31 cellular contexts compared by ENCODE assay signal in genomic region chr3:196763179-196763578, GRCh38. TPM values are rescaled to one million over a fixed set of nuclear protein-coding genes. Genes with fewer than 3 reads are reported as not detected.
DNase-seq lines count a peak whose midpoint lies in the region; FAIRE-seq and TF ChIP-seq lines count a peak whose summit lies in the region.
"Had no signal": no experiment of that assay in that cellular context is flagged by ENCODE, and none has a peak within 500 bp of the region (broad histone marks: within the 10 kb centered on the region; RNA-seq: fewer than 3 reads in every experiment).

No MANE protein-coding gene starts in this region.

- peak overlapping the region in 1 of 4 donors; percentile 47 for H3K4me3 Mint-ChIP-seq in IgD-negative memory B cell
- H3K4me3 Mint-ChIP-seq: activated naive CD8-positive, alpha-beta T cell treated with anti-CD3 and anti-CD28 coated beads, Interleukin-2, amount 10 ng/mL, durations not matched to agents 7 days and 5 days; activated T-cell treated with anti-CD3 and anti-CD28 coated beads, Interleukin-2, amount 50 U/mL, for 24 hours; stimulated activated naive CD8-positive, alpha-beta T cell treated with anti-CD3 and anti-CD28 coated beads, Interleukin-15, amount 100 ng/mL, for 72 hours had no signal

- no peak for FAIRE-seq in H54 (lab: Jason Lieb, UNC)
- FAIRE-seq: astrocyte, D721Med, islet of Langerhans had no signal

- H3K27ac ChIP-seq in dorsolateral prefrontal cortex: peak overlapping the region in 50 of 59 donors; percentile 8 to 88 (median 72)
- H3K27ac ChIP-seq: C4-2B, cardiac muscle cell, colonic mucosa, parathyroid adenoma, Peyer's patch, tibial artery had no signal

- no peaks in the 10 kb centered on the region for H3K27me3 Mint-ChIP-seq in IgD-negative memory B cell
- H3K27me3 Mint-ChIP-seq: activated naive CD8-positive, alpha-beta T cell treated with anti-CD3 and anti-CD28 coated beads, Interleukin-2, amount 10 ng/mL, durations not matched to agents 7 days and 5 days; activated T-cell treated with anti-CD3 and anti-CD28 coated beads, Interleukin-2, amount 50 U/mL, for 24 hours; stimulated activated naive CD8-positive, alpha-beta T cell treated with anti-CD3 and anti-CD28 coated beads, Interleukin-15, amount 100 ng/mL, for 72 hours had no signal

- no peaks in the 10 kb centered on the region for H3K27me3 ChIP-seq in dorsolateral prefrontal cortex
- H3K27me3 ChIP-seq: cardiac muscle cell, colonic mucosa, Peyer's patch, tibial artery had no signal

- TF ChIP-seq POLR2A in lower leg skin (IDR thresholded peaks at IDR 0.05) (no peak), H54 (IDR thresholded peaks at IDR 0.05; ENCODE audit: low read depth, low read length) (no peak)

- WGBS in lower leg skin, 2 donors: 60 to 84% methylated on average over 7 of the region's 7 CpGs

- H3K9me3 Mint-ChIP-seq in IgD-negative memory B cell: peaks cover 0 to 2% (median 0%) of the 10 kb centered on the region in 3 donors

- peaks cover 9% of the 10 kb centered on the region for H3K36me3 Mint-ChIP-seq in IgD-negative memory B cell

- intact Hi-C loops in dorsolateral prefrontal cortex (cut with DNase I): no loop called here
- intact Hi-C loops in lower leg skin (cut with DNase I; ENCODE audit: low total_unique reads): no loop called here

- TF ChIP-seq CTCF in dorsolateral prefrontal cortex (IDR thresholded peaks at IDR 0.05 in 54 of 56, conservative IDR thresholded peaks at IDR 0.05 in 2 of 56; ENCODE audit: low read depth in 1 of 56, partially characterized antibody in 56 of 56) (peak in 12 of 56 donors; percentile 13 to 42 (median 32)), foreskin fibroblast (IDR thresholded peaks at IDR 0.05; ENCODE audit: low read depth, low read length) (no peak), lower leg skin (IDR thresholded peaks at IDR 0.05) (no peak)

- peak overlapping the region in 12 of 59 donors; percentile 1 to 40 (median 15) for H3K4me3 ChIP-seq in dorsolateral prefrontal cortex
- no peak overlapping the region for H3K4me3 ChIP-seq in foreskin fibroblast (ENCODE audit: low read depth in 1 of 2, low read length in 2 of 2)
- H3K4me3 ChIP-seq in lower leg skin (ENCODE audit: low read depth, poor library complexity, severe bottlenecking): no peak overlapping the region
- H3K4me3 ChIP-seq: cardiac muscle cell, colonic mucosa, mucosa of descending colon, Peyer's patch, smooth muscle cell, tibial artery had no signal

- peak overlapping the region in 2 of 3 donors; percentile 9 to 23 for H3K27ac Mint-ChIP-seq in IgD-negative memory B cell
- H3K27ac Mint-ChIP-seq: activated naive CD8-positive, alpha-beta T cell treated with anti-CD3 and anti-CD28 coated beads, Interleukin-2, amount 10 ng/mL, durations not matched to agents 7 days and 5 days; activated T-cell treated with anti-CD3 and anti-CD28 coated beads, Interleukin-2, amount 50 U/mL, for 24 hours; stimulated activated naive CD8-positive, alpha-beta T cell treated with anti-CD3 and anti-CD28 coated beads, Interleukin-15, amount 100 ng/mL, for 72 hours had no signal

- peaks cover 17 to 23% (median 22%) of the 10 kb centered on the region in 3 donors for H3K4me1 Mint-ChIP-seq in IgD-negative memory B cell

- DNase-seq in dorsolateral prefrontal cortex: peak in 3 of 10 donors; percentile 15 to 53 (median 50)
- peak; percentile 55 for DNase-seq in midbrain (lab: John Stamatoyannopoulos, UW)
- peak; percentile 81 for DNase-seq in superior temporal gyrus (ENCODE audit: extremely low spot score)
- no peak for DNase-seq in foreskin fibroblast
- DNase-seq in lower leg skin (ENCODE audit: low spot score in 2 of 2): no peak
- no peak for DNase-seq in H54 (ENCODE audit: insufficient read length, low spot score)
- DNase-seq: activated gamma-delta T cell treated with Interleukin-2 at 50 U/mL for 16 hours; activated naive CD8-positive, alpha-beta T cell treated with anti-CD3 and anti-CD28 coated beads, Interleukin-2, amount 10 ng/mL, durations not matched to agents 7 days and 5 days; activated T-cell treated with anti-CD3 and anti-CD28 coated beads, Interleukin-2, amount 50 U/mL, for 24 hours; colonic mucosa; effector CD8-positive, alpha-beta T cell; GOT3; IMR-90; mucosa of descending colon; NCI-H146; NCI-H2107; NCI-H748 treated with DMSO at 0.1 percent for 48 hours; Peyer's patch; right cardiac atrium; SHP77; stimulated activated naive CD8-positive, alpha-beta T cell treated with anti-CD3 and anti-CD28 coated beads, Interleukin-15, amount 100 ng/mL, for 72 hours; T-helper 9 cell; tibial artery had no signal

RNA-seq across cellular contexts. Expression of gene PAK2, which starts 23.5 kb away (rescaled TPM):
- 35.0 TPM for polyA plus RNA-seq in IgD-negative memory B cell
- 10 to 100 TPM; 28.1 to 67.1 (median 44.9) TPM for total RNA-seq in dorsolateral prefrontal cortex
- total RNA-seq in lower leg skin: 10 to 100 TPM; 25.3 to 39.0 (median 32.8) TPM

RNA-seq across cellular contexts. Expression of gene PIGX, which starts 51.0 kb away (rescaled TPM):
- 18.0 TPM for polyA plus RNA-seq in IgD-negative memory B cell
- total RNA-seq in dorsolateral prefrontal cortex (10 to 100 TPM; 23.5 to 51.0 (median 37.0) TPM), lower leg skin (10 to 100 TPM; 18.4 to 28.5 (median 23.2) TPM)

RNA-seq across cellular contexts. Expression of gene CEP19, which starts 51.1 kb away (rescaled TPM):
- 2.3 TPM for polyA plus RNA-seq in IgD-negative memory B cell
- total RNA-seq in dorsolateral prefrontal cortex (10 to 100 TPM in 35 of 120 experiments, 1 to 10 TPM in 85; 2.8 to 14.6 (median 8.6) TPM), lower leg skin (1 to 10 TPM in 2 of 4 donors, under 1 TPM in 1, not detected in 1; 0.63 to 1.4 (median 1.1) TPM)

Comparison
In these comparisons a context has a peak if more than half of its experiments do, and no peak if none do; other contexts are left out.
1. DNase-seq: peak in midbrain (single experiment) and superior temporal gyrus (single experiment); none in foreskin fibroblast (0 of 2), lower leg skin (0 of 2) and H54 (single experiment).